1 cellular context compared by ENCODE assay signal in genomic region chr2:86631846-86632485, GRCh38.
TF ChIP-seq lines count a peak whose summit lies in the region.

No MANE protein-coding gene starts in this region.

TF ChIP-seq in IMR-90, 13 proteins besides CTCF, POLR2A, EP300 and RAD21:
- no peak for TF ChIP-seq RCOR1 (IDR thresholded peaks at IDR 0.05; ENCODE audit: insufficient replicate concordance, low read length)
